ENCODE assay signal across 8 cellular contexts in genomic region chr1:84078108-84078823, GRCh38.
DNase-seq lines count a peak whose midpoint lies in the region; ATAC-seq and TF ChIP-seq lines count a peak whose summit lies in the region.

No MANE protein-coding gene starts in this region.

- H4K20me1 ChIP-seq in PC-3 (ENCODE audit: low read length) = no peaks in the 10 kb centered on the region

- H3K9me3 ChIP-seq in PC-3 (ENCODE audit: low read length) (no peaks in the 10 kb centered on the region), liver (ENCODE audit: control insufficient read depth in 4 of 4, low read length in 3 of 4) (no peaks in the 10 kb centered on the region), subcutaneous abdominal adipose tissue (ENCODE audit: control insufficient read depth in 5 of 5, low read length in 5 of 5) (no peaks in the 10 kb centered on the region)

- no peaks in the 10 kb centered on the region for H3K36me3 ChIP-seq in PC-3 (ENCODE audit: low read depth, low read length)
- no peaks in the 10 kb centered on the region for H3K36me3 ChIP-seq in liver (ENCODE audit: control insufficient read depth in 4 of 4, insufficient read depth in 3 of 4, low read depth in 1 of 4, low read length in 3 of 4)
- H3K36me3 ChIP-seq in subcutaneous abdominal adipose tissue (ENCODE audit: control insufficient read depth in 5 of 5, insufficient read depth in 5 of 5, low read length in 5 of 5) = no peaks in the 10 kb centered on the region

- intact Hi-C loops in PC-3 (cut with micrococcal nuclease) = loop anchor here (2.0 kb wide), 1 partner anchor 45 kb away; no protein-coding TSS in a partner anchor

- TF ChIP-seq CTCF in PC-3 (conservative IDR thresholded peaks at IDR 0.05; ENCODE audit: low read depth, low read length) (no peak), liver (IDR thresholded peaks at IDR 0.05; ENCODE audit: low read depth, low read length, missing input control) (no peak)

- H3K27ac ChIP-seq in PC-3 (ENCODE audit: low read length) = no peak overlapping the region
- H3K27ac ChIP-seq in cingulate gyrus (ENCODE audit: low read depth, low read length) = peak overlapping the region; percentile 83
- peak overlapping the region; percentile 93 to 99 for H3K27ac ChIP-seq in liver (ENCODE audit: low read depth in 1 of 2, low read length in 2 of 2)
- H3K27ac ChIP-seq in subcutaneous abdominal adipose tissue (ENCODE audit: low read depth, low read length) = peak overlapping the region; percentile 86

- H3K27me3 ChIP-seq in PC-3 (ENCODE audit: low read length) (no peaks in the 10 kb centered on the region), liver (ENCODE audit: control insufficient read depth in 4 of 4, insufficient read depth in 4 of 4, low read length in 3 of 4) (no peaks in the 10 kb centered on the region), subcutaneous abdominal adipose tissue (ENCODE audit: control insufficient read depth in 5 of 5, insufficient read depth in 4 of 5, low read length in 5 of 5) (no peaks in the 10 kb centered on the region)

- peak overlapping the region; percentile 99 for H3K4me2 ChIP-seq in PC-3 (ENCODE audit: low read length)

- peaks cover 11% of the 10 kb centered on the region for H3K79me2 ChIP-seq in PC-3 (ENCODE audit: low read length)

- no peaks in the 10 kb centered on the region for H3F3A ChIP-seq in PC-3 (ENCODE audit: low read length, unreplicated experiment)

- BruUV-seq in PC-3 (replicated peaks; lab: Mats Ljungman, UMichigan) = no TSS peak

- H2AFZ ChIP-seq in PC-3 (ENCODE audit: low read length) = peak overlapping the region; percentile 98

- no peak for TF ChIP-seq RAD21 in liver (IDR thresholded peaks at IDR 0.05)

- under 1% methylated on average over 60 of the region's 60 CpGs for WGBS in liver

- H3K4me3 ChIP-seq in PC-3 (ENCODE audit: low read length) (peak overlapping the region; percentile 87), liver (ENCODE audit: low read depth in 1 of 3, low read length in 3 of 3) (peak overlapping the region; percentile 93 to 95 (median 95)), subcutaneous abdominal adipose tissue (ENCODE audit: low read depth in 1 of 5, low read length in 5 of 5) (peak overlapping the region; percentile 84 to 99 (median 90))

- H3K4me1 ChIP-seq in PC-3 (ENCODE audit: insufficient read depth, low read length) = peaks cover 11% of the 10 kb centered on the region; the same call in 1 of the 2 replicates
- H3K4me1 ChIP-seq in liver (ENCODE audit: control insufficient read depth in 4 of 4, insufficient read depth in 4 of 4, low read length in 3 of 4) = peaks cover 0 to 15% (median 6%) of the 10 kb centered on the region in 4 donors
- peaks cover 2 to 19% (median 17%) of the 10 kb centered on the region in 5 donors for H3K4me1 ChIP-seq in subcutaneous abdominal adipose tissue (ENCODE audit: control insufficient read depth in 5 of 5, insufficient read depth in 5 of 5, low read length in 5 of 5)

- DNase-seq in COR-L47 (lab: John Stamatoyannopoulos, UW) = peak; percentile 36
- peak; percentile 18 for DNase-seq in PC-3
- no peak for DNase-seq in NCI-H1436 treated with DMSO at 0.1 percent for 48 hours (lab: John Stamatoyannopoulos, UW)

- POLR2A ChIA-PET in PC-3 (lab: Charles Lee; ENCODE audit: unreplicated experiment) = interaction anchor here (0.5 kb wide), 1 partner anchor 1534 kb away, joined by 3 read pairs; no protein-coding TSS in a partner anchor

- H3K9ac ChIP-seq in PC-3 (ENCODE audit: low read length) = peak overlapping the region; percentile 81
- peak overlapping the region; percentile 31 to 74 for H3K9ac ChIP-seq in liver (ENCODE audit: low read depth in 1 of 2, low read length in 2 of 2)
- H3K9ac ChIP-seq in subcutaneous abdominal adipose tissue (ENCODE audit: low read length in 5 of 5) = peak overlapping the region; percentile 57 to 90 (median 77)

- CTCF ChIA-PET in PC-3 (lab: Charles Lee) = no interaction called here

- ATAC-seq in GM18907 (IDR thresholded peaks at IDR 0.05; ENCODE audit: unreplicated experiment) (peak; percentile 60), HG03095 (IDR thresholded peaks at IDR 0.05; ENCODE audit: unreplicated experiment) (peak; percentile 36), PC-3 (peak; percentile 43)

- no peaks in the 10 kb centered on the region for H3K9me2 ChIP-seq in PC-3 (replicated peaks; ENCODE audit: low read length)

TF ChIP-seq in liver, 16 proteins besides CTCF, POLR2A, EP300 and RAD21:
- no peak for TF ChIP-seq REST (IDR thresholded peaks at IDR 0.05)
- no peak for TF ChIP-seq TAF1 (conservative IDR thresholded peaks at IDR 0.05)
- TF ChIP-seq GABPA (IDR thresholded peaks at IDR 0.05 in 1 of 2, conservative IDR thresholded peaks at IDR 0.05 in 1 of 2) = no peak
- TF ChIP-seq HNF4G (IDR thresholded peaks at IDR 0.05) = no peak
- TF ChIP-seq NR2F2 (IDR thresholded peaks at IDR 0.05) = no peak
- no peak for TF ChIP-seq ATF3 (IDR thresholded peaks at IDR 0.05)
- no peak for TF ChIP-seq RXRA (IDR thresholded peaks at IDR 0.05)
- no peak for TF ChIP-seq EGR1 (IDR thresholded peaks at IDR 0.05; ENCODE audit: low read depth in 2 of 2)
- TF ChIP-seq HNF4A (conservative IDR thresholded peaks at IDR 0.05) = no peak
- no peak for TF ChIP-seq FOXA1 (IDR thresholded peaks at IDR 0.05)
- TF ChIP-seq SP1 (IDR thresholded peaks at IDR 0.05) = no peak
- TF ChIP-seq ZBTB33 (IDR thresholded peaks at IDR 0.05) = no peak
- TF ChIP-seq MAX (IDR thresholded peaks at IDR 0.05) = no peak
TF ChIP-seq in liver: peak in this region for 0.
